In the genomic region with DNA sequence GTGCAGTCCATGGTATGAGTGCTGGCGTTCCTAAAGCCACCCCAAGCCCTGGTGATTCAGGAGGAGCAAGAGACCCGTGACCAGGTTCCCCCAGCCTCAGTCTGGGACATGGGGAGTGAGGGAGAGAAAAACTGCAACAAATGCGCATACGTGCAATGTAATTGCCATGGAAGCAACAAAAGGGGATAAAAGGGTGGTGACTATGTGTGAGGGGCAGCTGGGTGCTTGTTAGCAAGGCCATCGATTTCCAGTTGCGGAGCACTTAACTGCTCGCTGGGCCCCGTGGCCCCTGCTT, we compare ENCODE assay signal across 9 cellular contexts. TPM values are rescaled to one million over a fixed set of nuclear protein-coding genes. Genes with fewer than 3 reads are reported as not detected.
DNase-seq lines count a peak whose midpoint lies in the region; ATAC-seq and TF ChIP-seq lines count a peak whose summit lies in the region.
"Had no signal": no experiment of that assay in that cellular context is flagged by ENCODE, and none has a peak within 500 bp of the region (broad histone marks: within the 10 kb centered on the region; RNA-seq: fewer than 3 reads in every experiment).

No MANE protein-coding gene starts in this region.

- H4K20me1 ChIP-seq in mammary epithelial cell (ENCODE audit: insufficient read depth, low read length), result no peaks in the 10 kb centered on the region

- peak overlapping the region; percentile 80 for H2AFZ ChIP-seq in mammary epithelial cell (ENCODE audit: low read depth, low read length)

- dilution Hi-C loops in mammary epithelial cell (cut with HindIII; ENCODE audit: low sequenced_read_pairs), result no loop called here

- BruUV-seq in mammary epithelial cell (replicated peaks; lab: Mats Ljungman, UMichigan), result no TSS peak

- peaks cover 3% of the 10 kb centered on the region for H3K4me1 ChIP-seq in cardiac muscle cell (ENCODE audit: low read depth)
- H3K4me1 ChIP-seq in mammary epithelial cell (ENCODE audit: insufficient read depth, low read length), result peaks cover 21% of the 10 kb centered on the region
- peaks cover 23% of the 10 kb centered on the region for H3K4me1 ChIP-seq in mesodermal cell (ENCODE audit: control insufficient read depth, insufficient read depth, low read length, poor library complexity, severe bottlenecking)
- H3K4me1 ChIP-seq in upper lobe of right lung, result peaks cover 35% of the 10 kb centered on the region

- peak overlapping the region; percentile 63 for H3K9ac ChIP-seq in mammary epithelial cell (ENCODE audit: insufficient read depth, low read length)

- H3K27ac ChIP-seq in cardiac muscle cell (no peak overlapping the region), mammary epithelial cell (ENCODE audit: insufficient read depth, low read depth, low read length) (no peak overlapping the region), mesodermal cell (ENCODE audit: low read depth, low read length, severe bottlenecking) (peak overlapping the region; percentile 83), upper lobe of right lung (no peak overlapping the region)

- DNase-seq in cardiac muscle cell (ENCODE audit: low read depth in 1 of 2, low spot score in 1 of 2) (no peak), left cardiac atrium (no peak), mammary epithelial cell (no peak), upper lobe of right lung (peak; percentile 48), NCI-H748 (lab: John Stamatoyannopoulos, UW; ENCODE audit: unreplicated experiment) (no peak), globus pallidus (ENCODE audit: low spot score) (no peak)
- DNase-seq: DMS79 had no signal

- no peaks in the 10 kb centered on the region for H3K9me3 ChIP-seq in cardiac muscle cell (ENCODE audit: low read depth)
- no peaks in the 10 kb centered on the region for H3K9me3 ChIP-seq in mammary epithelial cell (replicated peaks; ENCODE audit: insufficient read depth, low read length)
- no peaks in the 10 kb centered on the region for H3K9me3 ChIP-seq in mesodermal cell (ENCODE audit: control insufficient read depth, low read length)
- H3K9me3 ChIP-seq in upper lobe of right lung, result no peaks in the 10 kb centered on the region

- peak overlapping the region; percentile 67 for H3K4me2 ChIP-seq in mammary epithelial cell (ENCODE audit: insufficient read depth, low read depth, low read length)

- H3K27me3 ChIP-seq in cardiac muscle cell (no peaks in the 10 kb centered on the region), mammary epithelial cell (ENCODE audit: insufficient read depth, low read length) (no peaks in the 10 kb centered on the region), upper lobe of right lung (no peaks in the 10 kb centered on the region)

- intact Hi-C loops in left cardiac atrium (cut with DNase I), result no loop called here
- intact Hi-C loops in mammary epithelial cell (cut with micrococcal nuclease), result no loop called here
- intact Hi-C loops in upper lobe of right lung (cut with DNase I), result no loop called here

- H3K4me3 ChIP-seq in cardiac muscle cell (peak overlapping the region; percentile 30), mammary epithelial cell (replicated peaks in 1 of 3; ENCODE audit: insufficient read depth in 1 of 3, low read depth in 2 of 3, low read length in 3 of 3) (peak overlapping the region in 2 of 3 experiments; percentile 51 to 83), mesodermal cell (ENCODE audit: extremely low read depth, insufficient read depth, low read length, poor library complexity, severe bottlenecking) (peak overlapping the region; percentile 42), upper lobe of right lung (peak overlapping the region; percentile 50)

- ATAC-seq in left cardiac atrium (no peak), upper lobe of right lung (no peak), GM21360 (IDR thresholded peaks at IDR 0.05; ENCODE audit: unreplicated experiment) (no peak)

- H3K79me2 ChIP-seq in mammary epithelial cell (ENCODE audit: insufficient read depth, low read length), result peaks cover 14% of the 10 kb centered on the region

- 64% methylated on average over 6 of the region's 8 CpGs for WGBS in mammary epithelial cell (ENCODE audit: low coverage, missing lambda C conversion rate)
- WGBS in mesodermal cell (ENCODE audit: insufficient coverage in 2 of 2), 2 experiments, result 45 to 54% methylated on average over 8 of the region's 8 CpGs

- in situ Hi-C loops in mammary epithelial cell (cut with MboI; ENCODE audit: low sequenced_read_pairs in 2 of 2), result no loop called here

- CTCF ChIA-PET in mammary epithelial cell (lab: Charles Lee; ENCODE audit: low non-redundant PET), result no interaction called here

- TF ChIP-seq CTCF in cardiac muscle cell (IDR thresholded peaks at IDR 0.05; ENCODE audit: low read depth, low read length) (no peak), mammary epithelial cell (conservative IDR thresholded peaks at IDR 0.05 in 1 of 2, IDR thresholded peaks at IDR 0.05 in 1 of 2; ENCODE audit: extremely low read depth in 1 of 2, insufficient read depth in 1 of 2, low read depth in 1 of 2, low read length in 2 of 2) (no peak), upper lobe of right lung (IDR thresholded peaks at IDR 0.05) (no peak)

- H3K36me3 ChIP-seq in cardiac muscle cell (no peaks in the 10 kb centered on the region), mammary epithelial cell (ENCODE audit: insufficient read depth, low read length) (no peaks in the 10 kb centered on the region), mesodermal cell (ENCODE audit: control insufficient read depth, insufficient read depth, low read length) (peaks cover 22% of the 10 kb centered on the region), upper lobe of right lung (no peaks in the 10 kb centered on the region)

RNA-seq across cellular contexts. Expression of a gene that starts 0.7 kb away (rescaled TPM):
- total RNA-seq in cardiac muscle cell (19.7 and 27.6 TPM in 2 replicates), left cardiac atrium (10 to 100 TPM in 1 of 2 donors, 1 to 10 TPM in 1; 10.0 to 15.3 TPM), mammary epithelial cell (10 to 100 TPM; 19.2 to 25.1 TPM), upper lobe of right lung (46.2 TPM)
- polyA plus RNA-seq in cardiac muscle cell (13.9 and 20.3 TPM in 2 replicates), mammary epithelial cell (14.1 TPM)
- 33.7 TPM for polyA minus RNA-seq in mammary epithelial cell
- polyA plus RNA-seq in mesodermal cell (2013, experiment 1 of 2), result 42.2 TPM
- polyA plus RNA-seq in mesodermal cell (2013, experiment 2 of 2), result 36.2 TPM
